In genomic region chr15:63595688-63596087, GRCh38 we compare ENCODE assay signal across 13 cellular contexts. TPM values are rescaled to one million over a fixed set of nuclear protein-coding genes. Genes with fewer than 3 reads are reported as not detected.
DNase-seq lines count a peak whose midpoint lies in the region; ATAC-seq and TF ChIP-seq lines count a peak whose summit lies in the region.
"Had no signal": no experiment of that assay in that cellular context is flagged by ENCODE, and none has a peak within 500 bp of the region (broad histone marks: within the 10 kb centered on the region; RNA-seq: fewer than 3 reads in every experiment).

No MANE protein-coding gene starts in this region.

- no peak overlapping the region for H3K4me3 Mint-ChIP-seq in stimulated activated effector memory CD8-positive, alpha-beta T cell treated with anti-CD3 and anti-CD28 coated beads, Interleukin-12 subunit alpha, Interleukin-12 subunit beta, amount 100 ng/mL, for 72 hours
- H3K4me3 Mint-ChIP-seq: stimulated activated naive CD8-positive, alpha-beta T cell treated with anti-CD3 and anti-CD28 coated beads, Interleukin-15, Interleukin-2, amounts not matched to agents 100 ng/mL and 50 ng/mL, for 24 hours had no signal

- in situ Hi-C loops in KBM-7 (cut with MboI; ENCODE audit: low pct_unique_long_range_greater_than_20kb, low sequenced_read_pairs): no loop called here

- TF ChIP-seq EP300 in gastroesophageal sphincter (IDR thresholded peaks at IDR 0.05): no peak

- TF ChIP-seq POLR2A in gastroesophageal sphincter (IDR thresholded peaks at IDR 0.05): no peak

- 71% methylated on average over 1 of the region's 1 CpG; no CpG with 5 or more reads in 1 of the 2 donors for WGBS in gastroesophageal sphincter (ENCODE audit: low coverage in 1 of 2), 2 donors

- H3K4me1 ChIP-seq in gastroesophageal sphincter: peaks cover 9 to 66% (median 27%) of the 10 kb centered on the region in 3 donors

- no peaks in the 10 kb centered on the region for H3K9me3 ChIP-seq in gastroesophageal sphincter
- H3K9me3 ChIP-seq: mucosa of descending colon had no signal

- no peak for ATAC-seq in gastroesophageal sphincter
- no peak for ATAC-seq in stimulated activated effector memory CD8-positive, alpha-beta T cell treated with anti-CD3 and anti-CD28 coated beads, Interleukin-12 subunit alpha, Interleukin-12 subunit beta, amount 100 ng/mL, for 72 hours
- ATAC-seq in GM19395 (IDR thresholded peaks at IDR 0.05; ENCODE audit: unreplicated experiment): no peak
- ATAC-seq: mucosa of descending colon, Panc1 had no signal

- H3K27me3 ChIP-seq in gastroesophageal sphincter: no peaks in the 10 kb centered on the region

- peaks cover 45% of the 10 kb centered on the region for H3K36me3 Mint-ChIP-seq in stimulated activated effector memory CD8-positive, alpha-beta T cell treated with anti-CD3 and anti-CD28 coated beads, Interleukin-12 subunit alpha, Interleukin-12 subunit beta, amount 100 ng/mL, for 72 hours

- peak overlapping the region; percentile 79 for H3K27ac Mint-ChIP-seq in stimulated activated effector memory CD8-positive, alpha-beta T cell treated with anti-CD3 and anti-CD28 coated beads, Interleukin-12 subunit alpha, Interleukin-12 subunit beta, amount 100 ng/mL, for 72 hours

- peak overlapping the region; percentile 93 to 96 (median 94) for H3K27ac ChIP-seq in gastroesophageal sphincter

- H3K36me3 ChIP-seq in gastroesophageal sphincter: peaks cover 0 to 26% of the 10 kb centered on the region in 2 donors

- DNase-seq in SKM-1 treated with dmso at 0.1 percent for 144 hours (lab: John Stamatoyannopoulos, UW; ENCODE audit: unreplicated experiment) (peak; percentile 16), SKM-1 (lab: John Stamatoyannopoulos, UW; ENCODE audit: unreplicated experiment) (no peak), KBM-7 (peak; percentile 65), HCEC 1CT (no peak)
- no peak for DNase-seq in stimulated activated effector memory CD8-positive, alpha-beta T cell treated with anti-CD3 and anti-CD28 coated beads, Interleukin-12 subunit alpha, Interleukin-12 subunit beta, amount 100 ng/mL, for 72 hours (ENCODE audit: low spot score in 2 of 2)
- DNase-seq in activated CD4-positive, alpha-beta T cell treated with anti-CD3 and anti-CD28 coated beads, Interleukin-2, amount 50 U/mL, for 48 hours: no peak
- DNase-seq: GOT3, mucosa of descending colon had no signal

- no peak overlapping the region for H3K4me3 ChIP-seq in gastroesophageal sphincter
- H3K4me3 ChIP-seq: mucosa of descending colon had no signal

- no peaks in the 10 kb centered on the region for H3K9me3 Mint-ChIP-seq in stimulated activated effector memory CD8-positive, alpha-beta T cell treated with anti-CD3 and anti-CD28 coated beads, Interleukin-12 subunit alpha, Interleukin-12 subunit beta, amount 100 ng/mL, for 72 hours
- H3K9me3 Mint-ChIP-seq: stimulated activated naive CD8-positive, alpha-beta T cell treated with anti-CD3 and anti-CD28 coated beads, Interleukin-15, Interleukin-2, amounts not matched to agents 100 ng/mL and 50 ng/mL, for 24 hours had no signal

- H3K4me1 Mint-ChIP-seq in stimulated activated effector memory CD8-positive, alpha-beta T cell treated with anti-CD3 and anti-CD28 coated beads, Interleukin-12 subunit alpha, Interleukin-12 subunit beta, amount 100 ng/mL, for 72 hours: peaks cover 72% of the 10 kb centered on the region

- TF ChIP-seq CTCF in gastroesophageal sphincter (IDR thresholded peaks at IDR 0.05): no peak

RNA-seq across cellular contexts. Expression of gene FBXL22, which starts 1.5 kb away (rescaled TPM):
- 10 to 100 TPM; 16.1 to 68.9 (median 39.0) TPM for total RNA-seq in gastroesophageal sphincter
- total RNA-seq: NCI-H460 had no signal

Comparison
In these comparisons a context has a peak if more than half of its experiments do, and no peak if none do; other contexts are left out.
1. DNase-seq: peak in SKM-1 treated with dmso at 0.1 percent for 144 hours (single experiment) and KBM-7 (single experiment); none in SKM-1 (single experiment), stimulated activated effector memory CD8-positive, alpha-beta T cell treated with anti-CD3 and anti-CD28 coated beads, Interleukin-12 subunit alpha, Interleukin-12 subunit beta, amount 100 ng/mL, for 72 hours (0 of 2), HCEC 1CT (single experiment) and activated CD4-positive, alpha-beta T cell treated with anti-CD3 and anti-CD28 coated beads, Interleukin-2, amount 50 U/mL, for 48 hours (0 of 2).